8 cellular contexts compared by ENCODE assay signal in the genomic region with DNA sequence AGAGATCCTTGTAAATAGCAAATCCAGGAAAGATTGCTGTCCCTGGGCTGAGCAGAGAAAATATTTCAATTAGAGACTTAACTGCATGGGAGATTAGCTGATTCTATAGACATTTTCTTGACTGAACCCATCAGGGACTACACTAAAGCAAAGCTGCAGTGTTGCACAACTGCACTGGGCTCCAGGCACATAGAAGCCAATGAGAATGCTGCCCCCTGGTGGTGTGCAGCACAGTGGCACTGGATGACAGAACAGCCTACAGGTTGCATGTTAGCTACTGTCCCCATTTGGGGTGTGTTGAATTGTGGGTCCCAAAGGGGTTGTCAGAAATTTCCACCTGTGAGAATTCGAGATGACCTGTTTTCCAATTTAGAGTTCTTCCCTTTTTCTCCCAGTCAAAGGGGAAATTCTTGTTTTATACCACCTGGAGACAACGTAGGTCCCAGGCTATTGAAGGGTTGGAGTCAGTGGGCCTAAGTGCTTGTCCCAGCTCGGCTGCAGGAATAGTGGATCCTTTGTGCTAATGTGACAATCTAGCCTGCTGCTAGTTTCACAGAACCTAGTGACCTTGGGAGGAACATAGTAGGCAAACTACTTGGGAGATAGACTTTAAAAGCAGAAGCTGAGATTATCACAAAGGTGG.
DNase-seq lines count a peak whose midpoint lies in the region; ATAC-seq, FAIRE-seq and TF ChIP-seq lines count a peak whose summit lies in the region.

No MANE protein-coding gene starts in this region.

- FAIRE-seq in HTR-8/SVneo (lab: Jason Lieb, UNC): peak; percentile 100

- no peak overlapping the region for H2AFZ ChIP-seq in OCI-LY1 (ENCODE audit: low read length)

- H3K27ac ChIP-seq in OCI-LY1 (ENCODE audit: low read depth, low read length, poor library complexity, severe bottlenecking) (no peak overlapping the region), left ventricle myocardium inferior (replicated peaks) (no peak overlapping the region)

- peak; percentile 10 for DNase-seq in DMS 273 treated with DMSO at 0.1 percent for 48 hours (lab: John Stamatoyannopoulos, UW)
- DNase-seq in HTR-8/SVneo (ENCODE audit: insufficient read length, low spot score): peak; percentile 91
- DNase-seq in activated naive CD4-positive, alpha-beta T cell treated with anti-CD3 and anti-CD28 coated beads, Interleukin-2, amount 10 ng/mL, durations not matched to agents 7 days and 5 days: peak; percentile 67
- DNase-seq in left ventricle myocardium inferior: no peak
- peak; percentile 31 for DNase-seq in skeletal muscle cell (ENCODE audit: low read depth)

- no peak overlapping the region for H3K4me3 ChIP-seq in OCI-LY1 (ENCODE audit: low read depth, low read length, poor library complexity, severe bottlenecking)
- no peak overlapping the region for H3K4me3 ChIP-seq in left ventricle myocardium inferior
- H3K4me3 ChIP-seq in skeletal muscle cell (ENCODE audit: low read depth, low read length): no peak overlapping the region

- intact Hi-C loops in left ventricle myocardium inferior (cut with micrococcal nuclease): no loop called here

- no peak overlapping the region for H3K4me2 ChIP-seq in OCI-LY1 (ENCODE audit: low read length)

- H3F3A ChIP-seq in OCI-LY1 (ENCODE audit: insufficient read depth, low read length): no peaks in the 10 kb centered on the region

- CTCF ChIA-PET in activated naive CD4-positive, alpha-beta T cell treated with anti-CD3 and anti-CD28 coated beads, Interleukin-2, amount 10 ng/mL, durations not matched to agents 7 days and 5 days (lab: Charles Lee): interaction anchor here (0.7 to 1.8 kb wide), 12 partner anchors 9 to 497 kb away, joined by 3 to 12 read pairs (median 6); no protein-coding TSS in a partner anchor

- no peaks in the 10 kb centered on the region for H4K20me1 ChIP-seq in OCI-LY1 (ENCODE audit: insufficient read depth, low read length)

- no peaks in the 10 kb centered on the region for H3K9me2 ChIP-seq in OCI-LY1 (ENCODE audit: low read depth, low read length)

- H3K27ac Mint-ChIP-seq in activated naive CD4-positive, alpha-beta T cell treated with anti-CD3 and anti-CD28 coated beads, Interleukin-2, amount 10 ng/mL, durations not matched to agents 7 days and 5 days: no peak overlapping the region

- H3K9me3 ChIP-seq in OCI-LY1 (ENCODE audit: low read length) (no peaks in the 10 kb centered on the region), left ventricle myocardium inferior (replicated peaks) (no peaks in the 10 kb centered on the region)

- H3K27me3 ChIP-seq in OCI-LY1 (ENCODE audit: insufficient read depth, low read length): peaks cover 7% of the 10 kb centered on the region; the same call in 1 of the 2 replicates
- H3K27me3 ChIP-seq in left ventricle myocardium inferior (ENCODE audit: low read depth): peaks cover 89% of the 10 kb centered on the region

- H3K27me3 Mint-ChIP-seq in activated naive CD4-positive, alpha-beta T cell treated with anti-CD3 and anti-CD28 coated beads, Interleukin-2, amount 10 ng/mL, durations not matched to agents 7 days and 5 days: peaks cover 8% of the 10 kb centered on the region

- H3K9me3 Mint-ChIP-seq in activated naive CD4-positive, alpha-beta T cell treated with anti-CD3 and anti-CD28 coated beads, Interleukin-2, amount 10 ng/mL, durations not matched to agents 7 days and 5 days: no peaks in the 10 kb centered on the region

- H3K4me1 Mint-ChIP-seq in activated naive CD4-positive, alpha-beta T cell treated with anti-CD3 and anti-CD28 coated beads, Interleukin-2, amount 10 ng/mL, durations not matched to agents 7 days and 5 days: no peaks in the 10 kb centered on the region

- no peak overlapping the region for H3K9ac ChIP-seq in OCI-LY1 (ENCODE audit: low read length)

- TF ChIP-seq CTCF in OCI-LY1 (IDR thresholded peaks at IDR 0.05; ENCODE audit: low read length): peak; percentile 86
- peak; percentile 66 for TF ChIP-seq CTCF in left ventricle myocardium inferior (IDR thresholded peaks at IDR 0.05; ENCODE audit: borderline replicate concordance)

- no peaks in the 10 kb centered on the region for H3K79me2 ChIP-seq in OCI-LY1 (ENCODE audit: insufficient read depth, low read length)

- no peak for ATAC-seq in GM18870 (IDR thresholded peaks at IDR 0.05; ENCODE audit: unreplicated experiment)
- ATAC-seq in HG03521 (IDR thresholded peaks at IDR 0.05; ENCODE audit: unreplicated experiment): no peak

- H3K4me3 Mint-ChIP-seq in activated naive CD4-positive, alpha-beta T cell treated with anti-CD3 and anti-CD28 coated beads, Interleukin-2, amount 10 ng/mL, durations not matched to agents 7 days and 5 days: no peak overlapping the region

- H3K36me3 ChIP-seq in OCI-LY1 (ENCODE audit: insufficient read depth, low read length) (no peaks in the 10 kb centered on the region), left ventricle myocardium inferior (no peaks in the 10 kb centered on the region)

- no peaks in the 10 kb centered on the region for H3K4me1 ChIP-seq in OCI-LY1 (ENCODE audit: insufficient read depth, low read length, severe bottlenecking)
- H3K4me1 ChIP-seq in left ventricle myocardium inferior: no peaks in the 10 kb centered on the region

- H3K36me3 Mint-ChIP-seq in activated naive CD4-positive, alpha-beta T cell treated with anti-CD3 and anti-CD28 coated beads, Interleukin-2, amount 10 ng/mL, durations not matched to agents 7 days and 5 days: no peaks in the 10 kb centered on the region
